Comparison of ENCODE assay signal across 2 cellular contexts in genomic region chr7:7612519-7612918, GRCh38.
TF ChIP-seq lines count a peak whose summit lies in the region.

No MANE protein-coding gene starts in this region.

TF ChIP-seq in SK-N-SH, 30 proteins besides CTCF, POLR2A, EP300 and RAD21 (continued from another document):
- TF ChIP-seq MAX (IDR thresholded peaks at IDR 0.05; ENCODE audit: low read depth): no peak

TF ChIP-seq in SK-N-SH treated with all-trans-retinoic acid at 6 μM for 48 hours, 23 proteins besides CTCF, POLR2A, EP300 and RAD21 (continued from another document):
- no peak for TF ChIP-seq PPARA (CRISPR knock-in tag; IDR thresholded peaks at IDR 0.05; ENCODE audit: borderline replicate concordance)
- TF ChIP-seq CSDC2 (CRISPR knock-in tag; IDR thresholded peaks at IDR 0.05): no peak
- no peak for TF ChIP-seq OSR1 (CRISPR knock-in tag; IDR thresholded peaks at IDR 0.05)
